19 cellular contexts compared by ENCODE assay signal in the genomic region with DNA sequence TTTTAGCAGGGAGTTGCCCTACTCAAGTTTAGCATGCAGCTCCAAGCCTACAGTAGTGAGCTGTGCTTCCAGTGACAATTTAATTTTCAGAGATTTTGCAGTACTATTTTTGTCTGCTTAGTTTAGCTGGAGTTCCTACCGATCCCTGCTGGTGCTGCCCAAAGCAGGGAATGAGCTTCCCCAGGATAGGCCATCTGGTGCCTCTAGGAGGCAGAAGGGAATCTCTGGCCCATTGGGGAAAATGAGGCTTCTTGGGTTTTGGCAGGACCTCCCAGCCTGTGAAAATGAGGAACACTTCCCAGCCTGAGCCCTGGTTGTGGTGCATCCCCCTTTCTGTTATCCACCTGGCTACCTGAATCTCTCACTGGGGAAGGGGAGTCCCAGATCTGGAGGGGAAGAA.
"Had no signal": no experiment of that assay in that cellular context is flagged by ENCODE, and none has a peak within 500 bp of the region (broad histone marks: within the 10 kb centered on the region; RNA-seq: fewer than 3 reads in every experiment).

No MANE protein-coding gene starts in this region.

- H3K4me2 ChIP-seq: neural progenitor cell had no signal

- H3K36me3 ChIP-seq: ascending aorta, gastrocnemius medialis, heart left ventricle, neural progenitor cell, prostate gland, tibial nerve, vagina had no signal

- ATAC-seq: activated CD8-positive, alpha-beta T cell treated with anti-CD3 and anti-CD28 coated beads, Interleukin-2, amount 10 ng/mL, durations not matched to agents 7 days and 5 days; esophagus mucosa; gastrocnemius medialis; heart left ventricle; naive thymus-derived CD4-positive, alpha-beta T cell; right cardiac atrium had no signal

- H3K4me1 ChIP-seq: neural progenitor cell, prostate gland had no signal

- H3K27ac ChIP-seq: ascending aorta, gastrocnemius medialis, heart left ventricle, neural progenitor cell, prostate gland, tibial nerve, vagina had no signal

- H3K9me3 ChIP-seq: prostate gland, vagina had no signal

- H3K4me3 ChIP-seq: ascending aorta, gastrocnemius medialis, heart left ventricle, neural progenitor cell, prostate gland, tibial nerve, vagina had no signal

- H3K27me3 ChIP-seq: ascending aorta, gastrocnemius medialis, heart left ventricle, neural progenitor cell, tibial nerve, vagina had no signal

- H2AFZ ChIP-seq: neural progenitor cell had no signal

- H3K9ac ChIP-seq: neural progenitor cell had no signal

- DNase-seq: activated CD4-positive, alpha-beta T cell treated with anti-CD3 and anti-CD28 coated beads for 48 hours; activated CD4-positive, CD25-positive, alpha-beta regulatory T cell; activated CD8-positive, alpha-beta T cell treated with anti-CD3 and anti-CD28 coated beads, Interleukin-2, amount 10 ng/mL, durations not matched to agents 7 days and 5 days; activated effector memory CD4-positive, alpha-beta T cell treated with anti-CD3 and anti-CD28 coated beads, Interleukin-2, amount 50 U/mL, for 16 hours; activated T-cell treated with anti-CD3 and anti-CD28 coated beads, Interleukin-2, amount 50 U/mL, for 24 hours; cerebellar nuclear complex; effector CD4-positive, alpha-beta T cell; gastrocnemius medialis; heart left ventricle; mesendoderm; naive thymus-derived CD4-positive, alpha-beta T cell; right cardiac atrium; stimulated activated CD4-positive, alpha-beta T cell treated with anti-CD3 and anti-CD28 coated beads, Interleukin-2, amount 100 ng/mL, for 24 hours had no signal
